In genomic region chr1:11037740-11038182, GRCh38 we compare ENCODE assay signal across 8 cellular contexts. TPM values are rescaled to one million over a fixed set of nuclear protein-coding genes. Genes with fewer than 3 reads are reported as not detected.
DNase-seq lines count a peak whose midpoint lies in the region; ATAC-seq, FAIRE-seq and TF ChIP-seq lines count a peak whose summit lies in the region.

No MANE protein-coding gene starts in this region.

- no peak overlapping the region for H3K9ac ChIP-seq in kidney (ENCODE audit: low read length in 2 of 2)

- H3K9me3 Mint-ChIP-seq in HFFc6, result no peaks in the 10 kb centered on the region

- no peaks in the 10 kb centered on the region for H3K36me3 Mint-ChIP-seq in HFFc6 (ENCODE audit: low read depth)

- H3K4me3 Mint-ChIP-seq in HFFc6, result no peak overlapping the region; the same call in 1 of the 2 replicates

- no peaks in the 10 kb centered on the region for H3K9me3 ChIP-seq in kidney (ENCODE audit: control insufficient read depth in 1 of 2, low read length in 2 of 2)

- H3K27ac ChIP-seq in caudate nucleus (ENCODE audit: low read depth, low read length) (no peak overlapping the region), kidney (ENCODE audit: low read depth in 2 of 2, low read length in 2 of 2) (no peak overlapping the region)

- DNase-seq in COR-L47 (lab: John Stamatoyannopoulos, UW) (peak; percentile 74), HFFc6 (peak; percentile 74), NCI-H226 (peak; percentile 46), caudate nucleus (lab: John Stamatoyannopoulos, UW) (peak in 58 of 61 donors; percentile 17 to 92 (median 70)), kidney (peak; percentile 93)
- peak; percentile 75 to 87 (median 78) for DNase-seq in activated CD4-positive, CD25-positive, alpha-beta regulatory T cell (lab: John Stamatoyannopoulos, UW)
- DNase-seq in stimulated activated CD4-positive, alpha-beta T cell treated with anti-CD3 and anti-CD28 coated beads, Interleukin-1b, Interleukin-23, amount 100 ng/mL, for 24 hours (ENCODE audit: low read depth in 4 of 4, low spot score in 1 of 4), result peak; percentile 78 to 90 (median 86)

- TF ChIP-seq CTCF in HFFc6 (IDR thresholded peaks at IDR 0.05) (peak; percentile 97), kidney (IDR thresholded peaks at IDR 0.05; ENCODE audit: borderline replicate concordance, extremely low read depth, insufficient read depth) (peak; percentile 98)

- H3K27me3 Mint-ChIP-seq in HFFc6 (ENCODE audit: insufficient read depth), result peaks cover 5% of the 10 kb centered on the region; the same call in 1 of the 2 replicates

- no peak overlapping the region for H3K27ac Mint-ChIP-seq in HFFc6

- no peak for ATAC-seq in HG03460 (IDR thresholded peaks at IDR 0.05; ENCODE audit: unreplicated experiment)

- no peak overlapping the region for H3K4me3 ChIP-seq in kidney (ENCODE audit: low read length in 2 of 2)

- intact Hi-C loops in kidney (cut with DNase I), result loop anchor here (5.0 kb wide), 1 partner anchor 605 kb away; no protein-coding TSS in a partner anchor

- H3K36me3 ChIP-seq in kidney (ENCODE audit: control insufficient read depth in 1 of 2, insufficient read depth in 2 of 2, low read length in 2 of 2), result no peaks in the 10 kb centered on the region

- peaks cover 7% of the 10 kb centered on the region; the same call in 1 of the 2 replicates for H3K4me1 Mint-ChIP-seq in HFFc6 (ENCODE audit: low read depth)

- FAIRE-seq in kidney (lab: Jason Lieb, UNC), result peak; percentile 98

- H3K4me1 ChIP-seq in kidney (ENCODE audit: control insufficient read depth in 1 of 2, insufficient read depth in 1 of 2, low read depth in 1 of 2, low read length in 2 of 2), result no peaks in the 10 kb centered on the region

RNA-seq across cellular contexts. Expression of gene MASP2, which starts 9.3 kb away (rescaled TPM):
- total RNA-seq in HFFc6 (2021; fragmentation: NEBNext Ultra II Directional; extraction: Animal tissue kit (Norgen Biotek cat#: 25700)), result under 1 TPM in 1 of 6 experiments, not detected in 5; 0.12 TPM
- total RNA-seq in kidney, result not detected
- not detected for polyA plus RNA-seq in kidney (ENCODE audit: insufficient read depth, low read depth, low replicate concordance)

RNA-seq across cellular contexts. Expression of gene SRM, which starts 22.1 kb away (rescaled TPM):
- total RNA-seq in HFFc6 (2021; fragmentation: NEBNext Ultra II Directional; extraction: Animal tissue kit (Norgen Biotek cat#: 25700)), result 100 to 1,000 TPM; 262 to 308 (median 295) TPM
- total RNA-seq in kidney, result 52.9 TPM
- polyA plus RNA-seq in kidney (ENCODE audit: insufficient read depth, low read depth, low replicate concordance), result 59.5 TPM

RNA-seq across cellular contexts. Expression of gene TARDBP, which starts 25.3 kb away (rescaled TPM):
- total RNA-seq in HFFc6 (2021; fragmentation: NEBNext Ultra II Directional; extraction: Animal tissue kit (Norgen Biotek cat#: 25700)), result 100 to 1,000 TPM; 133 to 178 (median 171) TPM
- total RNA-seq in kidney, result 140 TPM
- polyA plus RNA-seq in kidney (ENCODE audit: insufficient read depth, low read depth, low replicate concordance), result 103 TPM
